Comparison of ENCODE assay signal across 1 cellular context in genomic region chr6:125749112-125749863, GRCh38.
TF ChIP-seq lines count a peak whose summit lies in the region.

Gene HEY2 (plus strand): TSS chr6:125749632. CDS start chr6:125749777, 145 bp downstream.

TF ChIP-seq in PFSK-1, 5 proteins besides CTCF, POLR2A, EP300 and RAD21 (continued from another document):
- TF ChIP-seq, protein P1, sequence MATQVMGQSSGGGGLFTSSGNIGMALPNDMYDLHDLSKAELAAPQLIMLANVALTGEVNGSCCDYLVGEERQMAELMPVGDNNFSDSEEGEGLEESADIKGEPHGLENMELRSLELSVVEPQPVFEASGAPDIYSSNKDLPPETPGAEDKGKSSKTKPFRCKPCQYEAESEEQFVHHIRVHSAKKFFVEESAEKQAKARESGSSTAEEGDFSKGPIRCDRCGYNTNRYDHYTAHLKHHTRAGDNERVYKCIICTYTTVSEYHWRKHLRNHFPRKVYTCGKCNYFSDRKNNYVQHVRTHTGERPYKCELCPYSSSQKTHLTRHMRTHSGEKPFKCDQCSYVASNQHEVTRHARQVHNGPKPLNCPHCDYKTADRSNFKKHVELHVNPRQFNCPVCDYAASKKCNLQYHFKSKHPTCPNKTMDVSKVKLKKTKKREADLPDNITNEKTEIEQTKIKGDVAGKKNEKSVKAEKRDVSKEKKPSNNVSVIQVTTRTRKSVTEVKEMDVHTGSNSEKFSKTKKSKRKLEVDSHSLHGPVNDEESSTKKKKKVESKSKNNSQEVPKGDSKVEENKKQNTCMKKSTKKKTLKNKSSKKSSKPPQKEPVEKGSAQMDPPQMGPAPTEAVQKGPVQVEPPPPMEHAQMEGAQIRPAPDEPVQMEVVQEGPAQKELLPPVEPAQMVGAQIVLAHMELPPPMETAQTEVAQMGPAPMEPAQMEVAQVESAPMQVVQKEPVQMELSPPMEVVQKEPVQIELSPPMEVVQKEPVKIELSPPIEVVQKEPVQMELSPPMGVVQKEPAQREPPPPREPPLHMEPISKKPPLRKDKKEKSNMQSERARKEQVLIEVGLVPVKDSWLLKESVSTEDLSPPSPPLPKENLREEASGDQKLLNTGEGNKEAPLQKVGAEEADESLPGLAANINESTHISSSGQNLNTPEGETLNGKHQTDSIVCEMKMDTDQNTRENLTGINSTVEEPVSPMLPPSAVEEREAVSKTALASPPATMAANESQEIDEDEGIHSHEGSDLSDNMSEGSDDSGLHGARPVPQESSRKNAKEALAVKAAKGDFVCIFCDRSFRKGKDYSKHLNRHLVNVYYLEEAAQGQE (IDR thresholded peaks at IDR 0.05; ENCODE audit: insufficient read depth in 1 of 2, low read depth in 2 of 2, low read length in 2 of 2): no peak
- TF ChIP-seq FOXP2 (optimal IDR thresholded peaks at IDR 0.05; ENCODE audit: borderline replicate concordance, extremely low read depth, extremely low read length, insufficient read depth) (peak; percentile 93), POLR2AphosphoS5 (IDR thresholded peaks at IDR 0.05; ENCODE audit: low read depth, low read length) (peak; percentile 79), SIN3A (IDR thresholded peaks at IDR 0.05; ENCODE audit: borderline replicate concordance, insufficient read depth, low read length) (no peak)
TF ChIP-seq in PFSK-1: peak in this region for 3.
